In genomic region chr18:37564796-37565137, GRCh38 we compare ENCODE assay signal across 7 cellular contexts. TPM values are rescaled to one million over a fixed set of nuclear protein-coding genes. Genes with fewer than 3 reads are reported as not detected.
A peak's percentile ranks its signal among the peaks of the same experiment; 100 is the strongest.
DNase-seq lines count a peak whose midpoint lies in the region; ATAC-seq and TF ChIP-seq lines count a peak whose summit lies in the region.

No MANE protein-coding gene starts in this region.

- peak overlapping the region; percentile 90 to 98 (median 95) for H3K4me3 Mint-ChIP-seq in brain
- H3K4me3 Mint-ChIP-seq in stimulated activated naive CD8-positive, alpha-beta T cell treated with anti-CD3 and anti-CD28 coated beads, Interleukin-15, amount 100 ng/mL, for 72 hours, result no peak overlapping the region

- peak; percentile 16 for ATAC-seq in stimulated activated naive CD8-positive, alpha-beta T cell treated with anti-CD3 and anti-CD28 coated beads, Interleukin-15, amount 100 ng/mL, for 72 hours
- ATAC-seq in HG02938 (IDR thresholded peaks at IDR 0.05; ENCODE audit: unreplicated experiment), result no peak

- no peak for TF ChIP-seq CTCF in brain (conservative IDR thresholded peaks at IDR 0.05)

- H3K27ac Mint-ChIP-seq in brain, result peak overlapping the region; percentile 93 to 99 (median 98)
- no peak overlapping the region for H3K27ac Mint-ChIP-seq in stimulated activated naive CD8-positive, alpha-beta T cell treated with anti-CD3 and anti-CD28 coated beads, Interleukin-15, amount 100 ng/mL, for 72 hours

- no peak for TF ChIP-seq RAD21 in Ishikawa (IDR thresholded peaks at IDR 0.05; ENCODE audit: low read depth)

- H3K4me3 ChIP-seq in iPS-18c (ENCODE audit: insufficient read depth, low read depth, low read length), result peak overlapping the region; percentile 68; the same call in 1 of the 2 replicates

- no peaks in the 10 kb centered on the region for H3K9me3 ChIP-seq in iPS-18c (ENCODE audit: control insufficient read depth, insufficient read depth, low read length)

- H3K4me1 Mint-ChIP-seq in brain, result peaks cover 57% of the 10 kb centered on the region
- peaks cover 23% of the 10 kb centered on the region for H3K4me1 Mint-ChIP-seq in stimulated activated naive CD8-positive, alpha-beta T cell treated with anti-CD3 and anti-CD28 coated beads, Interleukin-15, amount 100 ng/mL, for 72 hours

- TF ChIP-seq EP300 in Ishikawa (IDR thresholded peaks at IDR 0.05; ENCODE audit: borderline replicate concordance), result no peak

- no peaks in the 10 kb centered on the region for H3K36me3 Mint-ChIP-seq in brain

- no peak for DNase-seq in stimulated activated naive CD8-positive, alpha-beta T cell treated with anti-CD3 and anti-CD28 coated beads, Interleukin-15, amount 100 ng/mL, for 72 hours
- DNase-seq in activated gamma-delta T cell treated with Interleukin-2 at 50 U/mL for 16 hours, result no peak
- DNase-seq in SHP77 treated with DMSO at 0.1 percent for 48 hours (lab: John Stamatoyannopoulos, UW), result no peak

- peaks cover 0 to 10% (median 2%) of the 10 kb centered on the region in 5 experiments for H3K9me3 Mint-ChIP-seq in brain
- no peaks in the 10 kb centered on the region for H3K9me3 Mint-ChIP-seq in stimulated activated naive CD8-positive, alpha-beta T cell treated with anti-CD3 and anti-CD28 coated beads, Interleukin-15, amount 100 ng/mL, for 72 hours

- peaks cover 67% of the 10 kb centered on the region for H3K27me3 Mint-ChIP-seq in brain
- peaks cover 74% of the 10 kb centered on the region for H3K27me3 Mint-ChIP-seq in stimulated activated naive CD8-positive, alpha-beta T cell treated with anti-CD3 and anti-CD28 coated beads, Interleukin-15, amount 100 ng/mL, for 72 hours

TF ChIP-seq in Ishikawa, 13 proteins besides CTCF, POLR2A, EP300 and RAD21:
- peak; percentile 93 for TF ChIP-seq REST (IDR thresholded peaks at IDR 0.05; ENCODE audit: low read depth)
- no peak for TF ChIP-seq CREB1 (IDR thresholded peaks at IDR 0.05; ENCODE audit: low read depth)
- no peak for TF ChIP-seq YY1 (IDR thresholded peaks at IDR 0.05; ENCODE audit: low read depth)

RNA-seq across cellular contexts. Expression of gene CELF4, which starts 0.8 kb away (rescaled TPM):
- 74.4 TPM for polyA plus RNA-seq in brain (ENCODE audit: insufficient read depth, low read depth, low replicate concordance)

Comparison
In these comparisons a context has a peak if more than half of its experiments do, and no peak if none do; other contexts are left out.
1. H3K27ac Mint-ChIP-seq: peak in brain (5 of 5); none in stimulated activated naive CD8-positive, alpha-beta T cell treated with anti-CD3 and anti-CD28 coated beads, Interleukin-15, amount 100 ng/mL, for 72 hours (0 of 2).
2. H3K4me3 Mint-ChIP-seq: peak in brain (5 of 5); none in stimulated activated naive CD8-positive, alpha-beta T cell treated with anti-CD3 and anti-CD28 coated beads, Interleukin-15, amount 100 ng/mL, for 72 hours (0 of 2).